Comparison of ENCODE assay signal across 17 cellular contexts in genomic region chr5:84885479-84886258, GRCh38.
DNase-seq lines count a peak whose midpoint lies in the region; ATAC-seq and TF ChIP-seq lines count a peak whose summit lies in the region.
"Had no signal": no experiment of that assay in that cellular context is flagged by ENCODE, and none has a peak within 500 bp of the region (broad histone marks: within the 10 kb centered on the region; RNA-seq: fewer than 3 reads in every experiment).

No MANE protein-coding gene starts in this region.

- H3K4me3 ChIP-seq in H7 (ENCODE audit: insufficient read depth, low read depth, low read length), result no peak overlapping the region

- ATAC-seq in foreskin keratinocyte (no peak), omental fat pad (ENCODE audit: low FRiP score) (peak; percentile 73), HG03039 (IDR thresholded peaks at IDR 0.05; ENCODE audit: unreplicated experiment) (no peak), HG02610 (IDR thresholded peaks at IDR 0.05; ENCODE audit: unreplicated experiment) (no peak)
- ATAC-seq: activated T-cell treated with anti-CD3 and anti-CD28 coated beads, Interleukin-2, amount 50 U/mL, for 72 hours; left lobe of liver had no signal

- TF ChIP-seq CTCF in foreskin keratinocyte (conservative IDR thresholded peaks at IDR 0.05) (no peak), omental fat pad (IDR thresholded peaks at IDR 0.05) (no peak)

- H3K4me1 ChIP-seq in foreskin keratinocyte, result no peaks in the 10 kb centered on the region

- no peaks in the 10 kb centered on the region for H3K36me3 ChIP-seq in H7 (replicated peaks; ENCODE audit: control insufficient read depth, insufficient read depth, low read length)

- no peak overlapping the region for H3K27ac ChIP-seq in foreskin keratinocyte
- H3K27ac ChIP-seq: KMS-11 had no signal

- peak; percentile 78 for DNase-seq in LHCN-M2 (ENCODE audit: low read depth)
- peak; percentile 89 for DNase-seq in astrocyte of the hippocampus (ENCODE audit: low read depth, low spot score)
- peak; percentile 1 to 28 for DNase-seq in foreskin keratinocyte
- no peak for DNase-seq in omental fat pad (ENCODE audit: low spot score)
- DNase-seq in H7, result no peak
- no peak for DNase-seq in HuH-7.5 (ENCODE audit: low spot score)
- DNase-seq: activated CD4-positive, alpha-beta T cell treated with anti-CD3 and anti-CD28 coated beads, Interleukin-2, amount 10 ng/mL, durations not matched to agents 7 days and 5 days; activated T-cell treated with anti-CD3 and anti-CD28 coated beads, Interleukin-2, amount 50 U/mL, for 72 hours; effector memory CD4-positive, alpha-beta T cell; head of caudate nucleus; RPMI8226; stimulated activated naive CD4-positive, alpha-beta T cell treated with Interleukin-2 at 50 U/mL for 16 hours; T-helper 2 cell had no signal

- H3K27me3 ChIP-seq in foreskin keratinocyte (no peaks in the 10 kb centered on the region), H7 (ENCODE audit: control insufficient read depth, insufficient read depth, low read length) (no peaks in the 10 kb centered on the region)

Comparison
In these comparisons a context has a peak if more than half of its experiments do, and no peak if none do; other contexts are left out.
1. DNase-seq: peak in LHCN-M2 (single experiment), astrocyte of the hippocampus (single experiment) and foreskin keratinocyte (2 of 2); none in omental fat pad (single experiment), H7 (single experiment) and HuH-7.5 (single experiment).